ENCODE assay signal across 21 cellular contexts in genomic region chr9:34140853-34141252, GRCh38.
"Had no signal": no experiment of that assay in that cellular context is flagged by ENCODE, and none has a peak within 500 bp of the region (broad histone marks: within the 10 kb centered on the region; RNA-seq: fewer than 3 reads in every experiment).

No MANE protein-coding gene starts in this region.

- H3K4me1 ChIP-seq: suprapubic skin, uterus had no signal

- H3K27ac Mint-ChIP-seq: endodermal cell; naive thymus-derived CD4-positive, alpha-beta T cell; nephron progenitor cell had no signal

- H3K4me1 Mint-ChIP-seq: endodermal cell had no signal

- H3K9me3 ChIP-seq: gastroesophageal sphincter, psoas muscle, suprapubic skin, thyroid gland, upper lobe of left lung, uterus had no signal

- H3K4me3 ChIP-seq: coronary artery, gastroesophageal sphincter, psoas muscle, skin epidermis, suprapubic skin, thyroid gland, upper lobe of left lung, uterus had no signal

- FAIRE-seq: endothelial cell of umbilical vein, kidney had no signal

- H3K27me3 ChIP-seq: gastroesophageal sphincter, suprapubic skin, thyroid gland, upper lobe of left lung, uterus had no signal

- H3K36me3 ChIP-seq: gastroesophageal sphincter, suprapubic skin, thyroid gland, upper lobe of left lung, uterus had no signal

- ATAC-seq: gastroesophageal sphincter; left colon; naive thymus-derived CD4-positive, alpha-beta T cell; psoas muscle; sciatic nerve had no signal

- H3K27ac ChIP-seq: coronary artery, gastroesophageal sphincter, psoas muscle, skin epidermis, suprapubic skin, thyroid gland, upper lobe of left lung, uterus had no signal

- H3K36me3 Mint-ChIP-seq: naive thymus-derived CD4-positive, alpha-beta T cell had no signal

- DNase-seq: effector CD4-positive, alpha-beta T cell; endodermal cell; glutamatergic neuron; kidney; left colon; mammary epithelial cell; naive thymus-derived CD4-positive, alpha-beta T cell; nephron progenitor cell; psoas muscle; retina; stimulated activated CD4-positive, alpha-beta T cell treated with anti-CD3 and anti-CD28 coated beads, Interleukin-12 subunit alpha, Interleukin-12 subunit beta, amount 100 ng/mL, for 4 hours; stimulated activated naive CD4-positive, alpha-beta T cell treated with Interleukin-2 at 50 U/mL for 16 hours; thyroid gland; upper lobe of left lung; uterus had no signal

- H3K4me3 Mint-ChIP-seq: endodermal cell; naive thymus-derived CD4-positive, alpha-beta T cell; nephron progenitor cell had no signal
